In genomic region chr2:15532996-15533395, GRCh38 we compare ENCODE assay signal across 28 cellular contexts.
"Had no signal": no experiment of that assay in that cellular context is flagged by ENCODE, and none has a peak within 500 bp of the region (broad histone marks: within the 10 kb centered on the region; RNA-seq: fewer than 3 reads in every experiment).

No MANE protein-coding gene starts in this region.

- H3K27me3 ChIP-seq: brain microvascular endothelial cell, dorsolateral prefrontal cortex, esophagus muscularis mucosa, foreskin keratinocyte, gastrocnemius medialis, heart left ventricle had no signal

- H3K4me1 ChIP-seq: esophagus muscularis mucosa, foreskin keratinocyte, gastrocnemius medialis had no signal

- H3K27ac ChIP-seq: brain microvascular endothelial cell, coronary artery, dorsolateral prefrontal cortex, esophagus muscularis mucosa, foreskin keratinocyte, gastrocnemius medialis, heart left ventricle, WERI-Rb-1 had no signal

- FAIRE-seq: astrocyte, bronchial epithelial cell had no signal

- H3K4me3 ChIP-seq: coronary artery, dorsolateral prefrontal cortex, esophagus muscularis mucosa, gastrocnemius medialis, heart left ventricle had no signal

- H3K9me3 ChIP-seq: esophagus muscularis mucosa, gastrocnemius medialis, heart left ventricle had no signal

- DNase-seq: activated B cell treated with CpG ODN at 0.5 μM for 24 hours; activated CD4-positive, alpha-beta T cell treated with anti-CD3 and anti-CD28 coated beads for 48 hours; activated CD4-positive, alpha-beta T cell treated with anti-CD3 and anti-CD28 coated beads, Interleukin-2, amount 50 U/mL, for 1 hour; activated CD4-positive, alpha-beta T cell treated with anti-CD3 and anti-CD28 coated beads, Interleukin-2, amount 50 U/mL, for 48 hours; activated CD8-positive, alpha-beta memory T cell treated with anti-CD3 and anti-CD28 coated beads for 24 hours; activated CD8-positive, alpha-beta T cell treated with anti-CD3 and anti-CD28 coated beads for 36 hours; activated effector memory CD4-positive, alpha-beta T cell treated with Interleukin-2 at 50 U/mL for 16 hours; activated gamma-delta T cell treated with Interleukin-2 at 50 U/mL for 16 hours; activated naive CD4-positive, alpha-beta T cell treated with anti-CD3 and anti-CD28 coated beads, Interleukin-2, amount 50 U/mL, for 16 hours; activated naive CD4-positive, alpha-beta T cell treated with Interleukin-2 at 50 U/mL for 16 hours; activated T-cell treated with anti-CD3 and anti-CD28 coated beads, Interleukin-2, amount 50 U/mL, for 4 hours; amniotic stem cell; anterior cingulate cortex; brain microvascular endothelial cell; dorsolateral prefrontal cortex; effector memory CD4-positive, alpha-beta T cell; endodermal cell; erythroblast; foreskin keratinocyte; gastrocnemius medialis; glutamatergic neuron; heart left ventricle; T-helper 2 cell; WERI-Rb-1 had no signal
